In genomic region chr17:18319604-18320256, GRCh38 we compare ENCODE assay signal across 8 cellular contexts. TPM values are rescaled to one million over a fixed set of nuclear protein-coding genes. Genes with fewer than 3 reads are reported as not detected.
DNase-seq lines count a peak whose midpoint lies in the region; ATAC-seq and TF ChIP-seq lines count a peak whose summit lies in the region.

No MANE protein-coding gene starts in this region.

- DNase-seq in activated naive CD4-positive, alpha-beta T cell treated with anti-CD3 and anti-CD28 coated beads, Interleukin-2, amount 10 ng/mL, durations not matched to agents 7 days and 5 days = peak; percentile 33
- DNase-seq in activated naive CD4-positive, alpha-beta T cell (lab: John Stamatoyannopoulos, UW) = no peak
- peak; percentile 6 for DNase-seq in NCI-H2227 treated with DMSO at 0.1 percent for 48 hours (lab: John Stamatoyannopoulos, UW)
- no peak for DNase-seq in left lobe of liver (ENCODE audit: low spot score)
- no peak for DNase-seq in activated CD4-positive, CD25-positive, alpha-beta regulatory T cell treated with anti-CD3 and anti-CD28 coated beads, Interleukin-2, amount 50 U/mL, for 72 hours

- no peaks in the 10 kb centered on the region for H3K9me3 Mint-ChIP-seq in activated naive CD4-positive, alpha-beta T cell treated with anti-CD3 and anti-CD28 coated beads, Interleukin-2, amount 10 ng/mL, durations not matched to agents 7 days and 5 days
- no peaks in the 10 kb centered on the region for H3K9me3 Mint-ChIP-seq in brain

- ATAC-seq in left lobe of liver (peak; percentile 20), GM18511 (IDR thresholded peaks at IDR 0.05; ENCODE audit: unreplicated experiment) (no peak), GM19351 (IDR thresholded peaks at IDR 0.05; ENCODE audit: unreplicated experiment) (no peak)

- H3K36me3 Mint-ChIP-seq in activated naive CD4-positive, alpha-beta T cell treated with anti-CD3 and anti-CD28 coated beads, Interleukin-2, amount 10 ng/mL, durations not matched to agents 7 days and 5 days = peaks cover 47% of the 10 kb centered on the region
- H3K36me3 Mint-ChIP-seq in brain = peaks cover 28% of the 10 kb centered on the region

- no peaks in the 10 kb centered on the region for H3K27me3 Mint-ChIP-seq in activated naive CD4-positive, alpha-beta T cell treated with anti-CD3 and anti-CD28 coated beads, Interleukin-2, amount 10 ng/mL, durations not matched to agents 7 days and 5 days
- H3K27me3 Mint-ChIP-seq in brain = peaks cover 9% of the 10 kb centered on the region

- peak overlapping the region; percentile 68 for H3K27ac Mint-ChIP-seq in activated naive CD4-positive, alpha-beta T cell treated with anti-CD3 and anti-CD28 coated beads, Interleukin-2, amount 10 ng/mL, durations not matched to agents 7 days and 5 days
- peak overlapping the region; percentile 62 to 84 (median 75) for H3K27ac Mint-ChIP-seq in brain

- H3K4me1 Mint-ChIP-seq in activated naive CD4-positive, alpha-beta T cell treated with anti-CD3 and anti-CD28 coated beads, Interleukin-2, amount 10 ng/mL, durations not matched to agents 7 days and 5 days = peaks cover 57% of the 10 kb centered on the region
- peaks cover 56% of the 10 kb centered on the region for H3K4me1 Mint-ChIP-seq in brain

- CTCF ChIA-PET in activated naive CD4-positive, alpha-beta T cell treated with anti-CD3 and anti-CD28 coated beads, Interleukin-2, amount 10 ng/mL, durations not matched to agents 7 days and 5 days (lab: Charles Lee) = interaction anchor here (1.1 to 1.8 kb wide), 2 partner anchors 43 to 71 kb away, joined by 4 to 6 read pairs; no protein-coding TSS in a partner anchor

- peak; percentile 74 to 78 for TF ChIP-seq CTCF in brain (conservative IDR thresholded peaks at IDR 0.05)

- H3K4me3 Mint-ChIP-seq in activated naive CD4-positive, alpha-beta T cell treated with anti-CD3 and anti-CD28 coated beads, Interleukin-2, amount 10 ng/mL, durations not matched to agents 7 days and 5 days = no peak overlapping the region
- peak overlapping the region; percentile 75 to 94 (median 90) for H3K4me3 Mint-ChIP-seq in brain

RNA-seq across cellular contexts. Expression of gene SMCR8, which starts 4.6 kb away (rescaled TPM):
- polyA plus RNA-seq in brain (ENCODE audit: insufficient read depth, low read depth, low replicate concordance) = 10.3 TPM
- 5.1 TPM for total RNA-seq in left lobe of liver

RNA-seq across cellular contexts. Expression of gene TOP3A, which starts 4.9 kb away (rescaled TPM):
- 31.1 TPM for polyA plus RNA-seq in brain (ENCODE audit: insufficient read depth, low read depth, low replicate concordance)
- total RNA-seq in left lobe of liver = 19.8 TPM

RNA-seq across cellular contexts. Expression of gene SHMT1, which starts 43.6 kb away (rescaled TPM):
- 39.2 TPM for polyA plus RNA-seq in brain (ENCODE audit: insufficient read depth, low read depth, low replicate concordance)
- total RNA-seq in left lobe of liver = 439 TPM

RNA-seq across cellular contexts. Expression of gene EVPLL, which starts 57.8 kb away (rescaled TPM):
- not detected for polyA plus RNA-seq in brain (ENCODE audit: insufficient read depth, low read depth, low replicate concordance)
- total RNA-seq in left lobe of liver = 2.2 TPM

RNA-seq across cellular contexts. Expression of gene MIEF2, which starts 59.3 kb away (rescaled TPM):
- 13.5 TPM for polyA plus RNA-seq in brain (ENCODE audit: insufficient read depth, low read depth, low replicate concordance)
- 6.4 TPM for total RNA-seq in left lobe of liver

Comparison
In these comparisons a context has a peak if more than half of its experiments do, and no peak if none do; other contexts are left out.
1. DNase-seq: peak in activated naive CD4-positive, alpha-beta T cell treated with anti-CD3 and anti-CD28 coated beads, Interleukin-2, amount 10 ng/mL, durations not matched to agents 7 days and 5 days (single experiment) and NCI-H2227 treated with DMSO at 0.1 percent for 48 hours (single experiment); none in activated naive CD4-positive, alpha-beta T cell (0 of 4), left lobe of liver (single experiment) and activated CD4-positive, CD25-positive, alpha-beta regulatory T cell treated with anti-CD3 and anti-CD28 coated beads, Interleukin-2, amount 50 U/mL, for 72 hours (single experiment).